Comparison of ENCODE assay signal across 9 cellular contexts in genomic region chr9:115373000-115373709, GRCh38.
DNase-seq lines count a peak whose midpoint lies in the region; ATAC-seq and TF ChIP-seq lines count a peak whose summit lies in the region.
"Had no signal": no experiment of that assay in that cellular context is flagged by ENCODE, and none has a peak within 500 bp of the region (broad histone marks: within the 10 kb centered on the region; RNA-seq: fewer than 3 reads in every experiment).

No MANE protein-coding gene starts in this region.

- TF ChIP-seq CTCF in fibroblast of the aortic adventitia (IDR thresholded peaks at IDR 0.05; ENCODE audit: insufficient read depth, low read length) (peak; percentile 28), gastrocnemius medialis (IDR thresholded peaks at IDR 0.05 in 4 of 5, conservative IDR thresholded peaks at IDR 0.05 in 1 of 5) (no peak)

- ATAC-seq in GM21390 (IDR thresholded peaks at IDR 0.05; ENCODE audit: unreplicated experiment) (peak; percentile 76), gastrocnemius medialis (no peak)

- H3K36me3 ChIP-seq in HUES48 (ENCODE audit: control insufficient read depth, insufficient read depth, low read length) = no peaks in the 10 kb centered on the region
- no peaks in the 10 kb centered on the region for H3K36me3 ChIP-seq in gastrocnemius medialis

- H3K27ac ChIP-seq in HUES48 (ENCODE audit: low read depth, low read length) (peak overlapping the region; percentile 75), gastrocnemius medialis (no peak overlapping the region)
- H3K27ac ChIP-seq: KMS-11 had no signal

- H3K9ac ChIP-seq in HUES48 (ENCODE audit: low read depth, low read length) = no peak overlapping the region
- H3K9ac ChIP-seq: KMS-11 had no signal

- H3K27me3 ChIP-seq in HUES48 (ENCODE audit: control insufficient read depth, insufficient read depth, low read length) (no peaks in the 10 kb centered on the region), gastrocnemius medialis (no peaks in the 10 kb centered on the region)

- in situ Hi-C loops in Caki2 (cut with HindIII; ENCODE audit: low pct_unique_long_range_greater_than_20kb, low sequenced_read_pairs) (no loop called here), gastrocnemius medialis (cut with MboI; ENCODE audit: low sequenced_read_pairs in 4 of 4) (no loop called here)

- no peak overlapping the region for H3K4me3 ChIP-seq in HUES48 (ENCODE audit: low read depth, low read length)
- H3K4me3 ChIP-seq in fibroblast of the aortic adventitia (ENCODE audit: low read depth, low read length) = no peak overlapping the region
- no peak overlapping the region for H3K4me3 ChIP-seq in gastrocnemius medialis

- peak; percentile 91 for DNase-seq in Caki2 (ENCODE audit: low read depth)
- DNase-seq in fibroblast of the aortic adventitia (ENCODE audit: low read depth) = peak; percentile 91
- no peak for DNase-seq in gastrocnemius medialis
- DNase-seq in effector CD4-positive, alpha-beta T cell = no peak
- DNase-seq in NCI-H748 (lab: John Stamatoyannopoulos, UW; ENCODE audit: unreplicated experiment) = no peak
- no peak for DNase-seq in cardiac septum (ENCODE audit: low spot score)

- intact Hi-C loops in gastrocnemius medialis (cut with DNase I; ENCODE audit: low total_unique reads) (no loop called here), cardiac septum (cut with DNase I) (no loop called here)

- H3K9me3 ChIP-seq in HUES48 (ENCODE audit: control insufficient read depth, insufficient read depth, low read length) = no peaks in the 10 kb centered on the region
- H3K9me3 ChIP-seq in gastrocnemius medialis = no peaks in the 10 kb centered on the region

- H3K4me1 ChIP-seq in HUES48 (ENCODE audit: control insufficient read depth, insufficient read depth, low read length) (no peaks in the 10 kb centered on the region), gastrocnemius medialis (no peaks in the 10 kb centered on the region)

- TF ChIP-seq POLR2A in gastrocnemius medialis (IDR thresholded peaks at IDR 0.05) = no peak

Comparison
In these comparisons a context has a peak if more than half of its experiments do, and no peak if none do; other contexts are left out.
1. DNase-seq: peak in Caki2 (single experiment) and fibroblast of the aortic adventitia (single experiment); none in gastrocnemius medialis (0 of 2), effector CD4-positive, alpha-beta T cell (single experiment), NCI-H748 (single experiment) and cardiac septum (single experiment).